ENCODE assay signal across 20 cellular contexts in the genomic region with DNA sequence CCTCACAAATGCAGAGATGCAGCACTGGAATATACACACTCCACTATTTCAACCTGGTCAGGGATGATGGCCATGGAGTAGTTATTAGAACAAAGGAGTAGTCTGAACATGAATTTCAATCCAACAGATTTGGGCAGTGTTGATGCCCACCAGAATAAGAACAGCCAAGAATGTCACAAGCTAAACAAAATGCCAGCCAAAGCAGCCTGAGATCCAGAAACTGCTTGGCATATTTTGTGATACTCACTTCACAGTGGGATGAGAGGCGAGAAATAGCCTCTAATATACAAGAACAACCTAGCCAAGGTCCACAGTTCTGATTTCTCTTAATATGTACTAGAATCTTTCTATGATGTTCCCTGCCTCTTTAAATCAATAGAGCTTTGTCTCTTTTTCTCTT. TPM values are rescaled to one million over a fixed set of nuclear protein-coding genes. Genes with fewer than 3 reads are reported as not detected.
A peak's percentile ranks its signal among the peaks of the same experiment; 100 is the strongest.
DNase-seq lines count a peak whose midpoint lies in the region; ATAC-seq and TF ChIP-seq lines count a peak whose summit lies in the region.
"Had no signal": no experiment of that assay in that cellular context is flagged by ENCODE, and none has a peak within 500 bp of the region (broad histone marks: within the 10 kb centered on the region; RNA-seq: fewer than 3 reads in every experiment).

No MANE protein-coding gene starts in this region.

- H3K27me3 ChIP-seq in IMR-90 (ENCODE audit: control insufficient read depth, insufficient read depth, low read length) (no peaks in the 10 kb centered on the region), neural cell (ENCODE audit: insufficient read depth, low read depth, low read length) (no peaks in the 10 kb centered on the region), ovary (no peaks in the 10 kb centered on the region)
- H3K27me3 ChIP-seq: SJCRH30, transverse colon had no signal

- no peaks in the 10 kb centered on the region for H3K36me3 Mint-ChIP-seq in activated T-cell treated with anti-CD3 and anti-CD28 coated beads, Interleukin-2, amount 50 U/mL, for 24 hours (ENCODE audit: low read depth)
- no peaks in the 10 kb centered on the region for H3K36me3 Mint-ChIP-seq in brain

- H3K4me1 ChIP-seq in IMR-90 (ENCODE audit: control insufficient read depth, insufficient read depth, low read length) (peaks cover 13% of the 10 kb centered on the region), ovary (ENCODE audit: insufficient read depth) (peaks cover 7% of the 10 kb centered on the region)

- H3K27ac ChIP-seq in IMR-90 (ENCODE audit: insufficient read depth, low read length) (no peak overlapping the region), neural cell (ENCODE audit: low read length) (peak overlapping the region; percentile 59), ovary (no peak overlapping the region)
- H3K27ac ChIP-seq: A549, SJCRH30, transverse colon had no signal

- no peak for ATAC-seq in IMR-90 (ENCODE audit: low read depth)
- ATAC-seq: A549, right cardiac atrium had no signal

- POLR2A ChIA-PET in IMR-90 (lab: Charles Lee; ENCODE audit: unreplicated experiment): no interaction called here

- no peak overlapping the region for H3K23ac ChIP-seq in IMR-90 (ENCODE audit: low read depth, low read length)

- 0 out of 3 replicates have a peak overlapping the region, but pooled peaks have one; percentile 26 for H2BK15ac ChIP-seq in IMR-90 (ENCODE audit: low read depth, low read length)

- H4K91ac ChIP-seq in IMR-90 (ENCODE audit: insufficient read depth, low read depth, low read length): no peak overlapping the region

- H3K27ac Mint-ChIP-seq in activated T-cell treated with anti-CD3 and anti-CD28 coated beads, Interleukin-2, amount 50 U/mL, for 24 hours: peak overlapping the region; percentile 96
- H3K27ac Mint-ChIP-seq in brain: peak overlapping the region; percentile 65 to 95 (median 86)

- no peaks in the 10 kb centered on the region for H3F3A ChIP-seq in neural cell (ENCODE audit: insufficient read depth, low read length, poor library complexity, severe bottlenecking)

- TF ChIP-seq RAD21 in IMR-90 (IDR thresholded peaks at IDR 0.05; ENCODE audit: low read length): no peak
- no peak for TF ChIP-seq RAD21 in neural cell (conservative IDR thresholded peaks at IDR 0.05)

- H3K79me1 ChIP-seq in IMR-90 (ENCODE audit: low read depth in 1 of 2, low read length in 2 of 2): no peaks in the 10 kb centered on the region

- no peak overlapping the region for H2BK5ac ChIP-seq in IMR-90 (ENCODE audit: low read depth, low read length, poor library complexity, severe bottlenecking)

- H3K9me3 ChIP-seq in IMR-90 (ENCODE audit: control insufficient read depth, insufficient read depth, low read length) (no peaks in the 10 kb centered on the region), neural cell (ENCODE audit: low read length) (no peaks in the 10 kb centered on the region), ovary (no peaks in the 10 kb centered on the region)
- H3K9me3 ChIP-seq: A549, SJCRH30, transverse colon had no signal

- peaks cover 4% of the 10 kb centered on the region for H3K27me3 Mint-ChIP-seq in activated T-cell treated with anti-CD3 and anti-CD28 coated beads, Interleukin-2, amount 50 U/mL, for 24 hours
- peaks cover 3% of the 10 kb centered on the region for H3K27me3 Mint-ChIP-seq in brain

- H2AK9ac ChIP-seq in IMR-90 (replicated peaks; ENCODE audit: low read depth, low read length, poor library complexity): no peak overlapping the region

- DNase-seq in activated T-cell treated with anti-CD3 and anti-CD28 coated beads, Interleukin-2, amount 50 U/mL, for 24 hours: no peak
- DNase-seq in activated T-cell treated with anti-CD3 and anti-CD28 coated beads, Interleukin-2, amount 50 U/mL, for 1 hour: no peak
- no peak for DNase-seq in IMR-90
- no peak for DNase-seq in midbrain (lab: John Stamatoyannopoulos, UW)
- DNase-seq in ovary: no peak
- no peak for DNase-seq in activated gamma-delta T cell (lab: John Stamatoyannopoulos, UW)
- DNase-seq: activated CD4-positive, alpha-beta T cell treated with anti-CD3 and anti-CD28 coated beads for 1 hour; amniotic stem cell; kidney glomerular epithelial cell; NCI-H446 treated with DMSO at 0.1 percent for 48 hours; NCI-H82; posterior cingulate gyrus; right cardiac atrium; SJCRH30; SW 1271; transverse colon had no signal

- no peak overlapping the region for H3K4ac ChIP-seq in IMR-90 (ENCODE audit: low read depth, low read length)

- in situ Hi-C loops in IMR-90 (cut with MboI; ENCODE audit: low sequenced_read_pairs): no loop called here

- H3K56ac ChIP-seq in IMR-90 (ENCODE audit: extremely low read depth, insufficient read depth, low read length): no peak overlapping the region

- WGBS in IMR-90 (ENCODE audit: extremely low coverage in 2 of 2, insufficient read length in 1 of 2), 2 experiments: no CpG with 5 or more reads among the region's 1 CpG
- 94 to 100% (median 95%) methylated on average over 1 of the region's 1 CpG for WGBS in ovary, 3 donors

- peak overlapping the region; percentile 54 for H2AK5ac ChIP-seq in IMR-90 (ENCODE audit: low read depth, low read length)

- H3K18ac ChIP-seq in IMR-90 (ENCODE audit: low read depth, low read length): no peak overlapping the region

- H3K36me3 ChIP-seq in IMR-90 (ENCODE audit: control insufficient read depth, insufficient read depth, low read length): no peaks in the 10 kb centered on the region
- no peaks in the 10 kb centered on the region for H3K36me3 ChIP-seq in neural cell (ENCODE audit: insufficient read depth, low read length)
- no peaks in the 10 kb centered on the region for H3K36me3 ChIP-seq in ovary
- H3K36me3 ChIP-seq: SJCRH30, transverse colon had no signal

- no peak overlapping the region for H4K5ac ChIP-seq in IMR-90 (ENCODE audit: low read depth, low read length)

- peak overlapping the region; percentile 49 for H3K4me3 Mint-ChIP-seq in activated T-cell treated with anti-CD3 and anti-CD28 coated beads, Interleukin-2, amount 50 U/mL, for 24 hours
- H3K4me3 Mint-ChIP-seq in brain: peak overlapping the region in 1 of 5 experiments; percentile 16

- H2BK20ac ChIP-seq in IMR-90 (ENCODE audit: low read depth, low read length): no peak overlapping the region

- no peak overlapping the region for H3K4me2 ChIP-seq in IMR-90 (ENCODE audit: low read depth, low read length)
- no peak overlapping the region for H3K4me2 ChIP-seq in neural cell (ENCODE audit: low read length)
- H3K4me2 ChIP-seq: A549 had no signal

- no peak overlapping the region for H2AFZ ChIP-seq in IMR-90 (replicated peaks; ENCODE audit: low read length, poor library complexity)
- peak overlapping the region; percentile 16 for H2AFZ ChIP-seq in neural cell (ENCODE audit: low read depth, low read length)

- no peak overlapping the region for H3K14ac ChIP-seq in IMR-90 (replicated peaks; ENCODE audit: low read depth, low read length)

- intact Hi-C loops in IMR-90 (cut with micrococcal nuclease): loop anchor here (5.0 kb wide), 1 partner anchor 42 kb away; no protein-coding TSS in a partner anchor
- intact Hi-C loops in ovary (cut with DNase I): no loop called here

- TF ChIP-seq EP300 in neural cell (conservative IDR thresholded peaks at IDR 0.05; ENCODE audit: poor library complexity, severe bottlenecking) (no peak), ovary (IDR thresholded peaks at IDR 0.05) (no peak)

- CTCF ChIA-PET in IMR-90 (lab: Yijun Ruan, JAX): no interaction called here

- H4K20me1 ChIP-seq in IMR-90 (ENCODE audit: insufficient read depth, low read length) (no peaks in the 10 kb centered on the region), neural cell (ENCODE audit: insufficient read depth) (no peaks in the 10 kb centered on the region)

- no peaks in the 10 kb centered on the region for H3K79me2 ChIP-seq in neural cell (replicated peaks; ENCODE audit: insufficient read depth, low read length)

- peaks cover 10% of the 10 kb centered on the region for H3K9me1 ChIP-seq in IMR-90 (ENCODE audit: insufficient read depth, low read length)

- no peak overlapping the region for H4K8ac ChIP-seq in IMR-90 (ENCODE audit: low read depth in 2 of 2, low read length in 2 of 2)

- no peaks in the 10 kb centered on the region for H3K9me3 Mint-ChIP-seq in activated T-cell treated with anti-CD3 and anti-CD28 coated beads, Interleukin-2, amount 50 U/mL, for 24 hours
- H3K9me3 Mint-ChIP-seq in brain: no peaks in the 10 kb centered on the region

- dilution Hi-C loops in IMR-90 (cut with HindIII; ENCODE audit: low sequenced_read_pairs, unreplicated experiment): no loop called here

- BruUV-seq in IMR-90 (replicated peaks; lab: Mats Ljungman, UMichigan): no TSS peak

- H3K9me2 ChIP-seq in neural cell (ENCODE audit: insufficient read depth, low read length): no peaks in the 10 kb centered on the region

- no peak for TF ChIP-seq CTCF in IMR-90 (conservative IDR thresholded peaks at IDR 0.05; ENCODE audit: low read depth, low read length)
- TF ChIP-seq CTCF in brain (conservative IDR thresholded peaks at IDR 0.05): no peak
- TF ChIP-seq CTCF in neural cell (IDR thresholded peaks at IDR 0.05; ENCODE audit: poor library complexity, severe bottlenecking): no peak
- TF ChIP-seq CTCF in ovary (IDR thresholded peaks at IDR 0.05): no peak

- TF ChIP-seq POLR2A in IMR-90 (IDR thresholded peaks at IDR 0.05; ENCODE audit: low read depth, low read length): no peak
- TF ChIP-seq POLR2A in ovary (IDR thresholded peaks at IDR 0.05): no peak

- peaks cover 53% of the 10 kb centered on the region for H3K4me1 Mint-ChIP-seq in activated T-cell treated with anti-CD3 and anti-CD28 coated beads, Interleukin-2, amount 50 U/mL, for 24 hours (ENCODE audit: low read depth)
- H3K4me1 Mint-ChIP-seq in brain: peaks cover 100% of the 10 kb centered on the region

- H3K4me3 ChIP-seq in IMR-90 (ENCODE audit: insufficient read depth, low read depth, low read length) (no peak overlapping the region), neural cell (ENCODE audit: low read length) (no peak overlapping the region), ovary (no peak overlapping the region)
- H3K4me3 ChIP-seq: A549, lung, SJCRH30, transverse colon had no signal

- H3K9ac ChIP-seq in IMR-90 (ENCODE audit: low read depth, low read length): no peak overlapping the region
- H3K9ac ChIP-seq in neural cell (ENCODE audit: low read length): no peak overlapping the region

- H2BK120ac ChIP-seq in IMR-90 (ENCODE audit: low read depth, low read length): no peak overlapping the region

TF ChIP-seq in neural cell, 6 proteins besides CTCF, POLR2A, EP300 and RAD21 (continues in another document):
- no peak for TF ChIP-seq MXI1 (conservative IDR thresholded peaks at IDR 0.05; ENCODE audit: poor library complexity, severe bottlenecking)

RNA-seq across cellular contexts. Expression of a gene that starts 58.6 kb away (rescaled TPM):
- total RNA-seq in IMR-90 (2012; rRNA removed): 25.3 and 28.5 TPM in 2 replicates
- 23.1 and 24.1 TPM in 2 replicates for polyA plus RNA-seq in IMR-90 (2012; rRNA removed)
- 5.1 and 8.5 TPM in 2 replicates for polyA plus RNA-seq in IMR-90 (2012; cell fraction: cytosol; rRNA removed)
- polyA plus RNA-seq in IMR-90 (2012; cell fraction: nucleus; rRNA removed; ENCODE audit: low replicate concordance): 33.0 and 75.4 TPM in 2 replicates
- 11.2 TPM for polyA plus RNA-seq in brain (ENCODE audit: insufficient read depth, low read depth, low replicate concordance)
- polyA plus RNA-seq in neural cell: 28.1 and 31.5 TPM in 2 replicates
- polyA minus RNA-seq in neural cell: 102 and 141 TPM in 2 replicates
- 10 to 100 TPM; 14.4 to 68.1 (median 37.1) TPM for total RNA-seq in ovary
- polyA plus RNA-seq in ovary: 10 to 100 TPM in 1 of 2 donors, 1 to 10 TPM in 1; 9.5 to 31.2 TPM
